23 cellular contexts compared by ENCODE assay signal in genomic region chr2:116580209-116580608, GRCh38.
"Had no signal": no experiment of that assay in that cellular context is flagged by ENCODE, and none has a peak within 500 bp of the region (broad histone marks: within the 10 kb centered on the region; RNA-seq: fewer than 3 reads in every experiment).

No MANE protein-coding gene starts in this region.

- H3K36me3 ChIP-seq: colonic mucosa, esophagus muscularis mucosa, esophagus squamous epithelium, gastrocnemius medialis, gastroesophageal sphincter, heart left ventricle, heart right ventricle had no signal

- H3K4me1 ChIP-seq: colonic mucosa, esophagus muscularis mucosa, esophagus squamous epithelium, foreskin keratinocyte, gastrocnemius medialis, gastroesophageal sphincter, heart left ventricle, heart right ventricle had no signal

- ATAC-seq: effector memory CD8-positive, alpha-beta T cell; esophagus mucosa; foreskin keratinocyte; gastrocnemius medialis; gastroesophageal sphincter; heart left ventricle; heart right ventricle had no signal

- H3K27me3 ChIP-seq: colonic mucosa, dorsolateral prefrontal cortex, esophagus muscularis mucosa, esophagus squamous epithelium, foreskin keratinocyte, gastrocnemius medialis, gastroesophageal sphincter, heart left ventricle, heart right ventricle had no signal

- H3K27ac ChIP-seq: colonic mucosa, coronary artery, dorsolateral prefrontal cortex, epithelial cell of prostate, esophagus muscularis mucosa, esophagus squamous epithelium, foreskin keratinocyte, gastrocnemius medialis, gastroesophageal sphincter, heart left ventricle, heart right ventricle had no signal

- DNase-seq: colonic mucosa; cortex of kidney; dermis blood vessel endothelial cell; dorsolateral prefrontal cortex; effector CD4-positive, alpha-beta T cell; effector CD8-positive, alpha-beta T cell; effector memory CD4-positive, alpha-beta T cell; effector memory CD8-positive, alpha-beta T cell; endodermal cell; erythroblast; esophagus squamous epithelium; foreskin fibroblast; foreskin keratinocyte; foreskin melanocyte; gastrocnemius medialis; glutamatergic neuron; heart left ventricle; heart right ventricle had no signal

- H3K9me3 ChIP-seq: colonic mucosa, gastrocnemius medialis had no signal

- H3K4me3 ChIP-seq: colonic mucosa, coronary artery, dorsolateral prefrontal cortex, esophagus muscularis mucosa, esophagus squamous epithelium, gastrocnemius medialis, gastroesophageal sphincter, heart left ventricle, heart right ventricle had no signal
